7 cellular contexts compared by ENCODE assay signal in the genomic region with DNA sequence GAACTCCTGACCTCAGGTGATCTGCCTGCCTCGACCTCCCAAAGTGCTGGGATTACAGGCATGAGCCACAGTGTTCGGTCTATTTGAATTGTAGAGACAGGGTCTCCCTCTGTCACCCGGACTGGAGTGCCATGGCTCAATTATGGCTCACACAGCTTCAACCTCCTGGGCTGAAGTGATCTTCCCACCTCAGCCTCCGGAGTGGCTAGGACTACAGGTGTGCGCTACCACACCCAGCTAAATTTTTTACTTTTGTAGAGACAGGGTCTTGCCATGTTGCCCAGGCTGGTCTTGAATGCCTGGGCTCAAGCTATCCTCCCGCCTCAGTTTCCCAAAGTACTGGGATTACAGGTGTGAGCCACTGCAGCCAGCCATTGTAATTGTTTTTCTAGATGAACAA. TPM values are rescaled to one million over a fixed set of nuclear protein-coding genes. Genes with fewer than 3 reads are reported as not detected.
DNase-seq lines count a peak whose midpoint lies in the region; ATAC-seq, FAIRE-seq and TF ChIP-seq lines count a peak whose summit lies in the region.
"Not testable (repeated sequence)": the region's sequence is repeated elsewhere in the genome, so short reads cannot be mapped to it uniquely, and the experiment has no call there.
"Had no signal": no experiment of that assay in that cellular context is flagged by ENCODE, and none has a peak within 500 bp of the region (broad histone marks: within the 10 kb centered on the region; RNA-seq: fewer than 3 reads in every experiment).

No MANE protein-coding gene starts in this region.

- not testable (repeated sequence) for H4K20me1 ChIP-seq in Karpas-422 (ENCODE audit: insufficient read depth, low read depth, low read length)

- not testable (repeated sequence) for BruUV-seq in Panc1 (replicated peaks; lab: Mats Ljungman, UMichigan)

- H3K36me3 ChIP-seq in Karpas-422 (ENCODE audit: insufficient read depth, low read length); Panc1 (ENCODE audit: control insufficient read depth, insufficient read depth, low read length): not testable (repeated sequence)

- H3K9me2 ChIP-seq in Karpas-422 (replicated peaks; ENCODE audit: insufficient read depth, low read length), result not testable (repeated sequence)

- H3K36me3 Mint-ChIP-seq in stimulated activated naive B cell treated with anti-CD40 and anti-IgM and Interleukin-4, amounts not matched to agents 10 μg/mL and 1 μg/mL and 100 μg/mL, for 72 hours, result peaks cover 14 to 29% of the 10 kb centered on the region in 2 donors

- in situ Hi-C loops in Panc1 (cut with HindIII; ENCODE audit: low pct_unique_long_range_greater_than_20kb, low sequenced_read_pairs), result not testable (repeated sequence)

- POLR2A ChIA-PET in Panc1 (lab: Charles Lee), result not testable (repeated sequence)

- H3K27ac Mint-ChIP-seq in stimulated activated naive B cell treated with anti-CD40 and anti-IgM and Interleukin-4, amounts not matched to agents 10 μg/mL and 1 μg/mL and 100 μg/mL, for 72 hours, result peak overlapping the region; percentile 37

- not testable (repeated sequence) for H3K4me3 ChIP-seq in Karpas-422 (ENCODE audit: low read length); Panc1 (ENCODE audit: low read depth in 2 of 2, low read length in 2 of 2)

- CTCF ChIA-PET in Panc1 (lab: Charles Lee), result not testable (repeated sequence)

- intact Hi-C loops in Panc1 (cut with micrococcal nuclease; ENCODE audit: unreplicated experiment), result not testable (repeated sequence)

- not testable (repeated sequence) for H3K79me2 ChIP-seq in Karpas-422 (ENCODE audit: low read length)

- not testable (repeated sequence) for H3K9me3 ChIP-seq in Karpas-422 (ENCODE audit: low read length); Panc1 (ENCODE audit: control insufficient read depth, insufficient read depth, low read depth, low read length)

- not testable (repeated sequence) for H3K27me3 Mint-ChIP-seq in stimulated activated naive B cell treated with anti-CD40 and anti-IgM and Interleukin-4, amounts not matched to agents 10 μg/mL and 1 μg/mL and 100 μg/mL, for 72 hours

- H3K4me1 ChIP-seq in Karpas-422 (ENCODE audit: low read length); Panc1 (ENCODE audit: control insufficient read depth, insufficient read depth, low read length): not testable (repeated sequence)

- not testable (repeated sequence) for H3K4me3 Mint-ChIP-seq in stimulated activated naive B cell treated with anti-CD40 and anti-IgM and Interleukin-4, amounts not matched to agents 10 μg/mL and 1 μg/mL and 100 μg/mL, for 72 hours

- H2AFZ ChIP-seq in Karpas-422 (ENCODE audit: low read length), result not testable (repeated sequence)

- not testable (repeated sequence) for FAIRE-seq in GM12891 (lab: Jason Lieb, UNC)

- not testable (repeated sequence) for TF ChIP-seq CTCF in Panc1 (IDR thresholded peaks at IDR 0.05)

- H3K27ac ChIP-seq in Karpas-422 (ENCODE audit: low read length); Panc1 (ENCODE audit: low read length): not testable (repeated sequence)

- 0 out of 2 replicates have a peak, but pooled peaks have one; percentile 20 for ATAC-seq in Panc1
- not testable (repeated sequence) for ATAC-seq in stimulated activated naive B cell treated with anti-CD40 and anti-IgM and Interleukin-4, amounts not matched to agents 10 μg/mL and 1 μg/mL and 100 μg/mL, for 72 hours (replicated peaks)

- H3K9me3 Mint-ChIP-seq in stimulated activated naive B cell treated with anti-CD40 and anti-IgM and Interleukin-4, amounts not matched to agents 10 μg/mL and 1 μg/mL and 100 μg/mL, for 72 hours, result not testable (repeated sequence)

- H3K9ac ChIP-seq in Karpas-422 (ENCODE audit: low read length), result not testable (repeated sequence)

- TF ChIP-seq POLR2A in GM12891 (IDR thresholded peaks at IDR 0.05; ENCODE audit: low read depth, low read length) (0 out of 2 replicates have a peak, but pooled peaks have one; percentile 31), Raji (IDR thresholded peaks at IDR 0.05; ENCODE audit: insufficient read depth, low read depth, low read length) (0 out of 2 replicates have a peak, but pooled peaks have one; percentile 6)

- not testable (repeated sequence) for DNase-seq in GM12891 (ENCODE audit: insufficient read length, low spot score); Panc1 (ENCODE audit: low read depth, low spot score); stimulated activated naive B cell treated with anti-CD40 and anti-IgM and Interleukin-4, amounts not matched to agents 10 μg/mL and 1 μg/mL and 100 μg/mL, for 72 hours
- DNase-seq in Karpas-422, result peak; percentile 56

- not testable (repeated sequence) for H3K4me2 ChIP-seq in Karpas-422 (ENCODE audit: low read depth, low read length, poor library complexity, severe bottlenecking)

- not testable (repeated sequence) for H3K4me1 Mint-ChIP-seq in stimulated activated naive B cell treated with anti-CD40 and anti-IgM and Interleukin-4, amounts not matched to agents 10 μg/mL and 1 μg/mL and 100 μg/mL, for 72 hours

- H3K27me3 ChIP-seq in Karpas-422 (ENCODE audit: low read length); Panc1 (ENCODE audit: control insufficient read depth, insufficient read depth, low read length): not testable (repeated sequence)

TF ChIP-seq in GM12891, 5 proteins besides CTCF, POLR2A, EP300 and RAD21:
- TF ChIP-seq POLR2AphosphoS5 (IDR thresholded peaks at IDR 0.05; ENCODE audit: low read depth, low read length), result 0 out of 2 replicates have a peak, but pooled peaks have one; percentile 11

RNA-seq across cellular contexts. Expression of a gene that starts 14.2 kb away (rescaled TPM):
- 1.2 TPM for polyA plus RNA-seq in GM12891 (2012; ENCODE audit: low read depth, missing spikeins)
- total RNA-seq in Karpas-422 (2014; rRNA removed; shearing (Covaris generic); ENCODE audit: low replicate concordance), result 3.2 and 3.7 TPM in 2 replicates
- 1.6 TPM for total RNA-seq in Panc1 (2021; ENCODE audit: unreplicated experiment)
- polyA plus RNA-seq in Panc1 (2012; ENCODE audit: insufficient read length), result 4.7 TPM
- total RNA-seq: A172; CD4-positive, CD25-positive, alpha-beta regulatory T cell had no signal

RNA-seq across cellular contexts. Expression of a gene that starts 46.7 kb away (rescaled TPM):
- 40.1 TPM for polyA plus RNA-seq in GM12891 (2012; ENCODE audit: low read depth, missing spikeins)
- 28.7 and 39.2 TPM in 2 replicates for total RNA-seq in Karpas-422 (2014; rRNA removed; shearing (Covaris generic); ENCODE audit: low replicate concordance)
- 46.6 TPM for total RNA-seq in Panc1 (2021; ENCODE audit: unreplicated experiment)
- polyA plus RNA-seq in Panc1 (2012; ENCODE audit: insufficient read length), result 51.8 TPM

RNA-seq across cellular contexts. Expression of a gene that starts 48.4 kb away (rescaled TPM):
- polyA plus RNA-seq in GM12891 (2012; ENCODE audit: low read depth, missing spikeins), result 26.5 TPM
- total RNA-seq in Karpas-422 (2014; rRNA removed; shearing (Covaris generic); ENCODE audit: low replicate concordance), result 19.2 and 45.1 TPM in 2 replicates
- 29.8 TPM for total RNA-seq in Panc1 (2021; ENCODE audit: unreplicated experiment)
- 18.3 TPM for polyA plus RNA-seq in Panc1 (2012; ENCODE audit: insufficient read length)
